Comparison of ENCODE assay signal across 18 cellular contexts in the genomic region with DNA sequence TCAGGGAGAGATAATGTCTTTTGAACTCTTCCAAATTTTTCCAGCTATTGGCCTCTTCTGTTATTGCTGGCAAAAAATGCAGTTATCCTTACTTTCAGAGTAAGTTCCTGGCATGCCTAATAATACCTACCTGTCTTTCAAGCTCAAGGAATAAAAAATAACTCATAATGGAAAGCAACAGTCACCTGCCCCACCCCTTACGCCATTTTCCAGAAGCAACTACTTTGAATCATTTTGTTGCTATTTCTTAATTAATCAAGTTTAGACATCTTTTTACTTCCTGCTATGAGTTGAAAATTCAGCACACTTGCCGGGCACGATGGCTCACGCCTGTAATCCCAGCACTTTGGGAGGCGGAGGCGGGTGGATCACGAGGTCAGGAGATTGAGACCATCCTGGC. TPM values are rescaled to one million over a fixed set of nuclear protein-coding genes. Genes with fewer than 3 reads are reported as not detected.
DNase-seq lines count a peak whose midpoint lies in the region; ATAC-seq and TF ChIP-seq lines count a peak whose summit lies in the region.
"Had no signal": no experiment of that assay in that cellular context is flagged by ENCODE, and none has a peak within 500 bp of the region (broad histone marks: within the 10 kb centered on the region; RNA-seq: fewer than 3 reads in every experiment).

No MANE protein-coding gene starts in this region.

- ATAC-seq in esophagus mucosa (peak; percentile 81), foreskin keratinocyte (no peak)
- ATAC-seq: GM12878 had no signal

- no peak for TF ChIP-seq CTCF in foreskin keratinocyte (conservative IDR thresholded peaks at IDR 0.05)

- H3K4me1 ChIP-seq in foreskin keratinocyte = no peaks in the 10 kb centered on the region
- H3K4me1 ChIP-seq: BE2C, BLaER1, Caco-2 had no signal

- H3K27ac ChIP-seq in foreskin keratinocyte = no peak overlapping the region
- H3K27ac ChIP-seq: BLaER1 had no signal

- H3K27me3 ChIP-seq in foreskin keratinocyte = no peaks in the 10 kb centered on the region
- H3K27me3 ChIP-seq: BE2C, BLaER1 had no signal

- DNase-seq in foreskin keratinocyte (peak; percentile 15 to 40), EL (no peak), NCI-H510A (lab: John Stamatoyannopoulos, UW) (no peak), COR-L47 (lab: John Stamatoyannopoulos, UW) (no peak)
- DNase-seq: 8988T; ACHN; BE2C; C1 segment of cervical spinal cord; Caco-2; Calu3; CD4-positive, alpha-beta memory T cell; CD4-positive, CD25-positive, alpha-beta regulatory T cell; CD8-positive, alpha-beta memory T cell; DMS79 treated with DMSO at 0.1 percent for 48 hours; GDM1 had no signal

RNA-seq across cellular contexts. Expression of a gene that starts 23.0 kb away (rescaled TPM):
- 34.6 TPM for total RNA-seq in esophagus mucosa
- 33.5 and 36.0 TPM in 2 replicates for total RNA-seq in foreskin keratinocyte
- 11.0 and 13.0 TPM in 2 replicates for polyA plus RNA-seq in foreskin keratinocyte

Comparison
In these comparisons a context has a peak if more than half of its experiments do, and no peak if none do; other contexts are left out.
1. DNase-seq: peak in foreskin keratinocyte (2 of 2); none in EL (single experiment), NCI-H510A (single experiment) and COR-L47 (single experiment).